In genomic region chr11:67994387-67994786, GRCh38 we compare ENCODE assay signal across 8 cellular contexts. TPM values are rescaled to one million over a fixed set of nuclear protein-coding genes. Genes with fewer than 3 reads are reported as not detected.
DNase-seq lines count a peak whose midpoint lies in the region; ATAC-seq and TF ChIP-seq lines count a peak whose summit lies in the region.
"Not testable (repeated sequence)": the region's sequence is repeated elsewhere in the genome, so short reads cannot be mapped to it uniquely, and the experiment has no call there.
"Had no signal": no experiment of that assay in that cellular context is flagged by ENCODE, and none has a peak within 500 bp of the region (broad histone marks: within the 10 kb centered on the region; RNA-seq: fewer than 3 reads in every experiment).

No MANE protein-coding gene starts in this region.

- not testable (repeated sequence) for H3K27ac ChIP-seq in BLaER1, upper lobe of right lung
- H3K27ac ChIP-seq in KMS-11: peak overlapping the region; percentile 79
- peak overlapping the region; percentile 32; the same call in 1 of the 2 replicates for H3K27ac ChIP-seq in OCI-LY3 (ENCODE audit: low read length)

- H3K27me3 Mint-ChIP-seq in activated B cell treated with CpG ODN at 0.5 μM for 24 hours: not testable (repeated sequence)
- H3K27me3 Mint-ChIP-seq in glutamatergic neuron (ENCODE audit: unreplicated experiment): peaks cover 20% of the 10 kb centered on the region

- not testable (repeated sequence) for H3K9me3 ChIP-seq in BLaER1; OCI-LY3 (ENCODE audit: insufficient read depth, low read length); upper lobe of right lung

- H3K9me3 Mint-ChIP-seq in activated B cell treated with CpG ODN at 0.5 μM for 24 hours; glutamatergic neuron (ENCODE audit: unreplicated experiment): not testable (repeated sequence)

- peaks cover 56% of the 10 kb centered on the region for H3K36me3 ChIP-seq in BLaER1
- H3K36me3 ChIP-seq in KMS-11 (ENCODE audit: insufficient read depth); upper lobe of right lung: not testable (repeated sequence)
- H3K36me3 ChIP-seq in OCI-LY3 (replicated peaks; ENCODE audit: low read depth, low read length): peaks cover 35% of the 10 kb centered on the region

- H3K4me2 ChIP-seq in BLaER1 (peak overlapping the region; percentile 34; the same call in 1 of the 2 replicates), KMS-11 (peak overlapping the region; percentile 49)
- H3K4me2 ChIP-seq in OCI-LY3 (ENCODE audit: low read length): not testable (repeated sequence)

- H3K4me1 Mint-ChIP-seq in activated B cell treated with CpG ODN at 0.5 μM for 24 hours: peaks cover 50% of the 10 kb centered on the region
- H3K4me1 Mint-ChIP-seq in glutamatergic neuron (ENCODE audit: low read depth, unreplicated experiment): not testable (repeated sequence)

- H3K27ac Mint-ChIP-seq in activated B cell treated with CpG ODN at 0.5 μM for 24 hours (peak overlapping the region; percentile 79), glutamatergic neuron (ENCODE audit: unreplicated experiment) (peak overlapping the region; percentile 33)

- peaks cover 51% of the 10 kb centered on the region for H3K36me3 Mint-ChIP-seq in activated B cell treated with CpG ODN at 0.5 μM for 24 hours (ENCODE audit: low read depth)
- H3K36me3 Mint-ChIP-seq in glutamatergic neuron (ENCODE audit: unreplicated experiment): not testable (repeated sequence)

- CTCF ChIA-PET in activated B cell treated with CpG ODN at 0.5 μM for 24 hours (lab: Charles Lee): interaction anchor here (0.6 to 1.8 kb wide), 4 partner anchors 8 to 305 kb away, joined by 3 to 6 read pairs (median 4); partner anchors contain the start of gene ALDH3B1

- H3K4me1 ChIP-seq in BLaER1 (peaks cover 29% of the 10 kb centered on the region), KMS-11 (ENCODE audit: low read depth, poor library complexity, severe bottlenecking) (peaks cover 54% of the 10 kb centered on the region), OCI-LY3 (ENCODE audit: low read length) (peaks cover 23% of the 10 kb centered on the region)
- not testable (repeated sequence) for H3K4me1 ChIP-seq in upper lobe of right lung

- H3K4me3 ChIP-seq in BLaER1; KMS-11 (IDR thresholded peaks at IDR 0.05; ENCODE audit: insufficient read depth, low read depth, low read length); OCI-LY3 (ENCODE audit: low read length); upper lobe of right lung: not testable (repeated sequence)

- H4K20me1 ChIP-seq in BLaER1: peaks cover 21% of the 10 kb centered on the region
- not testable (repeated sequence) for H4K20me1 ChIP-seq in KMS-11 (ENCODE audit: insufficient read depth)
- peaks cover 40% of the 10 kb centered on the region for H4K20me1 ChIP-seq in OCI-LY3 (ENCODE audit: insufficient read depth, low read length)

- H2AFZ ChIP-seq in KMS-11 (ENCODE audit: low read depth); OCI-LY3 (ENCODE audit: low read depth, low read length): not testable (repeated sequence)

- POLR2A ChIA-PET in activated B cell treated with CpG ODN at 0.5 μM for 24 hours (lab: Charles Lee): interaction anchor here (0.7 to 1.8 kb wide), 2 partner anchors 8 to 466 kb away, joined by 3 to 12 read pairs; partner anchors contain the start of gene PPP6R3

- ATAC-seq in activated B cell treated with CpG ODN at 0.5 μM for 24 hours (ENCODE audit: low read depth); upper lobe of right lung: not testable (repeated sequence)

- peak overlapping the region; percentile 57 for H3K4me3 Mint-ChIP-seq in activated B cell treated with CpG ODN at 0.5 μM for 24 hours
- H3K4me3 Mint-ChIP-seq in glutamatergic neuron (ENCODE audit: unreplicated experiment): not testable (repeated sequence)

- not testable (repeated sequence) for H3K9ac ChIP-seq in BLaER1; OCI-LY3 (ENCODE audit: low read length)
- H3K9ac ChIP-seq in KMS-11: peak overlapping the region; percentile 31; the same call in 1 of the 2 replicates

- H3K27me3 ChIP-seq in BLaER1; KMS-11 (ENCODE audit: insufficient read depth, low read depth); OCI-LY3 (ENCODE audit: low read depth, low read length); upper lobe of right lung: not testable (repeated sequence)

- not testable (repeated sequence) for DNase-seq in activated B cell treated with CpG ODN at 0.5 μM for 24 hours, glutamatergic neuron
- peak; percentile 15 for DNase-seq in posterior vena cava (ENCODE audit: low spot score)
- DNase-seq in upper lobe of right lung: peak; percentile 55

- not testable (repeated sequence) for H3K79me2 ChIP-seq in KMS-11 (ENCODE audit: insufficient read depth, low read depth)
- peaks cover 13% of the 10 kb centered on the region; the same call in 1 of the 2 replicates for H3K79me2 ChIP-seq in OCI-LY3 (ENCODE audit: low read length)

- intact Hi-C loops in activated B cell treated with CpG ODN at 0.5 μM for 24 hours (cut with micrococcal nuclease): loop anchor here (2.0 to 5.0 kb wide), 2 partner anchors 14 to 147 kb away; no protein-coding TSS in a partner anchor
- intact Hi-C loops in posterior vena cava (cut with DNase I); upper lobe of right lung (cut with DNase I): not testable (repeated sequence)

- not testable (repeated sequence) for TF ChIP-seq CTCF in KMS-11 (conservative IDR thresholded peaks at IDR 0.05; ENCODE audit: low read depth, low read length); OCI-LY3 (IDR thresholded peaks at IDR 0.05; ENCODE audit: low read depth, low read length); activated B cell treated with CpG ODN at 0.5 μM for 24 hours (IDR thresholded peaks at IDR 0.05); glutamatergic neuron (IDR thresholded peaks at IDR 0.05; ENCODE audit: partially characterized antibody, unreplicated experiment); upper lobe of right lung (IDR thresholded peaks at IDR 0.05)

RNA-seq across cellular contexts. Expression of gene UNC93B1, which starts 9.5 kb away (rescaled TPM):
- total RNA-seq in activated B cell treated with CpG ODN at 0.5 μM for 24 hours: 117 and 133 TPM in 2 replicates
- 0.86 TPM for total RNA-seq in glutamatergic neuron (ENCODE audit: unreplicated experiment)
- 10 to 100 TPM; 15.9 to 28.5 TPM for total RNA-seq in posterior vena cava
- 79.5 TPM for total RNA-seq in upper lobe of right lung

RNA-seq across cellular contexts. Expression of gene ALDH3B1, which starts 15.7 kb away (rescaled TPM):
- total RNA-seq in activated B cell treated with CpG ODN at 0.5 μM for 24 hours (0.53 and 0.98 TPM in 2 replicates), glutamatergic neuron (ENCODE audit: unreplicated experiment) (0.22 TPM), posterior vena cava (10 to 100 TPM; 11.2 to 15.0 TPM), upper lobe of right lung (95.9 TPM)
- total RNA-seq: A673 had no signal

RNA-seq across cellular contexts. Expression of gene NDUFS8, which starts 36.1 kb away (rescaled TPM):
- total RNA-seq in activated B cell treated with CpG ODN at 0.5 μM for 24 hours: 93.7 and 101 TPM in 2 replicates
- total RNA-seq in glutamatergic neuron (ENCODE audit: unreplicated experiment): 136 TPM
- total RNA-seq in posterior vena cava: 100 to 1,000 TPM in 1 of 2 donors, 10 to 100 TPM in 1; 95.3 to 101 TPM
- 118 TPM for total RNA-seq in upper lobe of right lung

RNA-seq across cellular contexts. Expression of gene TCIRG1, which starts 44.4 kb away (rescaled TPM):
- total RNA-seq in activated B cell treated with CpG ODN at 0.5 μM for 24 hours: 209 and 227 TPM in 2 replicates
- 47.2 TPM for total RNA-seq in glutamatergic neuron (ENCODE audit: unreplicated experiment)
- total RNA-seq in posterior vena cava: 100 to 1,000 TPM in 1 of 2 donors, 10 to 100 TPM in 1; 80.8 to 105 TPM
- total RNA-seq in upper lobe of right lung: 216 TPM
